In genomic region chr12:109288571-109288970, GRCh38 we compare ENCODE assay signal across 2 cellular contexts.
TF ChIP-seq lines count a peak whose summit lies in the region.

No MANE protein-coding gene starts in this region.

TF ChIP-seq in GM23338, 12 proteins besides CTCF, POLR2A, EP300 and RAD21:
- TF ChIP-seq EZH2 (IDR thresholded peaks at IDR 0.05; ENCODE audit: low read depth, unreplicated experiment): no peak
- TF ChIP-seq EZH2phosphoT487 (IDR thresholded peaks at IDR 0.05; ENCODE audit: unreplicated experiment): no peak
- TF ChIP-seq REST (IDR thresholded peaks at IDR 0.05; ENCODE audit: unreplicated experiment): no peak
- no peak for TF ChIP-seq STAT1 (IDR thresholded peaks at IDR 0.05; ENCODE audit: unreplicated experiment)
- TF ChIP-seq ZNF114 (CRISPR knock-in tag; IDR thresholded peaks at IDR 0.05): no peak
- no peak for TF ChIP-seq ETS1 (IDR thresholded peaks at IDR 0.05)
- no peak for TF ChIP-seq POLR2AphosphoS5 (IDR thresholded peaks at IDR 0.05; ENCODE audit: low read depth)
- TF ChIP-seq JUNB (IDR thresholded peaks at IDR 0.05; ENCODE audit: unreplicated experiment): no peak
- TF ChIP-seq ZNF462 (CRISPR knock-in tag; IDR thresholded peaks at IDR 0.05): no peak
- TF ChIP-seq NANOG (IDR thresholded peaks at IDR 0.05; ENCODE audit: borderline replicate concordance): no peak
- no peak for TF ChIP-seq ZNF331 (CRISPR knock-in tag; IDR thresholded peaks at IDR 0.05; ENCODE audit: low read depth)
- no peak for TF ChIP-seq CREB1 (CRISPR knock-in tag; IDR thresholded peaks at IDR 0.05; ENCODE audit: low read depth)
TF ChIP-seq in GM23338: peak in this region for 0.

TF ChIP-seq in K562, 482 proteins besides CTCF, POLR2A, EP300 and RAD21:
- peak; percentile 96 for TF ChIP-seq ZBTB17 (CRISPR knock-in tag; IDR thresholded peaks at IDR 0.05)
- no peak for TF ChIP-seq GTF2F1 (IDR thresholded peaks at IDR 0.05; ENCODE audit: low read depth, low read length)
- no peak for TF ChIP-seq CHD7 (IDR thresholded peaks at IDR 0.05; ENCODE audit: low read depth, low read length)
- TF ChIP-seq BCOR (IDR thresholded peaks at IDR 0.05): peak; percentile 55; the same call in 1 of the 2 replicates
- peak; percentile 34; the same call in 1 of the 2 replicates for TF ChIP-seq ZNF436 (CRISPR knock-in tag; IDR thresholded peaks at IDR 0.05)
- no peak for TF ChIP-seq ZNF766 (CRISPR knock-in tag; conservative IDR thresholded peaks at IDR 0.05)
- peak in 1 of 2 experiments; percentile 96; a peak in 2 of 4 replicates for TF ChIP-seq MLLT1 (IDR thresholded peaks at IDR 0.05)
- no peak for TF ChIP-seq HDAC6 (IDR thresholded peaks at IDR 0.05; ENCODE audit: low read depth, low read length)
- peak in 1 of 2 experiments; percentile 68; a peak in 1 of 4 replicates for TF ChIP-seq ZMIZ1 (IDR thresholded peaks at IDR 0.05; ENCODE audit: low read depth in 2 of 2, low read length in 2 of 2)
- no peak for TF ChIP-seq TFAM (CRISPR knock-in tag; conservative IDR thresholded peaks at IDR 0.05)
- peak; percentile 95 for TF ChIP-seq ZFP36 (IDR thresholded peaks at IDR 0.05; ENCODE audit: low read depth, low read length, partially characterized antibody)
- TF ChIP-seq ZNF12 (CRISPR knock-in tag; IDR thresholded peaks at IDR 0.05): no peak
- TF ChIP-seq RBM25 (IDR thresholded peaks at IDR 0.05; ENCODE audit: low read depth, low read length, severe bottlenecking): peak; percentile 46
- TF ChIP-seq ETS2 (tag; IDR thresholded peaks at IDR 0.05; ENCODE audit: borderline replicate concordance, poor library complexity, severe bottlenecking): no peak
- no peak for TF ChIP-seq ZNF146 (CRISPR knock-in tag; IDR thresholded peaks at IDR 0.05; ENCODE audit: unreplicated experiment)
- TF ChIP-seq ZBTB8A (IDR thresholded peaks at IDR 0.05; ENCODE audit: partially characterized antibody): no peak
- no peak for TF ChIP-seq FIP1L1 (IDR thresholded peaks at IDR 0.05; ENCODE audit: low read depth, low read length, poor library complexity, severe bottlenecking)
- TF ChIP-seq HDAC2 (IDR thresholded peaks at IDR 0.05): no peak
- no peak for TF ChIP-seq HMGN3 (IDR thresholded peaks at IDR 0.05; ENCODE audit: borderline replicate concordance, extremely low read depth, insufficient read length, low read depth, low read length)
- no peak for TF ChIP-seq NFRKB (IDR thresholded peaks at IDR 0.05; ENCODE audit: low read depth)
